24 cellular contexts compared by ENCODE assay signal in the genomic region with DNA sequence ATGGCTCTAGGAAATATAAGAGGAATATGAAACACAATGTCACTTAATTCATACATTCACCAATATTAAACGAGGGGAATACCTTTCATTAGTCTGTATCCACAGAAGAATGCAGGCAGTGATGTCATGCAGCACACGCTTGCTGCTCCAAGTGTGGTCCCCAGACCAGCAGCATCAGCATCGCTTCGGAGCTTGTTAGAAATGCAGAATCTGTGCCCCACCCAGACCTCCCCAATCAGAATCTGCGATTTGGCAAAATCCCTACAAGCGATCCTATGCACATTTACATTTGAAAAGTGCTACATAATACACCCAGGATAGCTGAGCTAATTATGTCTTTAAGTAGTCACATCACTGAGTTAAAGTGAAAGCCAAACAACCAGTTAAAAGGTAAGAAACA.
DNase-seq lines count a peak whose midpoint lies in the region; ATAC-seq, FAIRE-seq and TF ChIP-seq lines count a peak whose summit lies in the region.
"Had no signal": no experiment of that assay in that cellular context is flagged by ENCODE, and none has a peak within 500 bp of the region (broad histone marks: within the 10 kb centered on the region; RNA-seq: fewer than 3 reads in every experiment).

No MANE protein-coding gene starts in this region.

- H4K20me1 ChIP-seq in GM23338 (replicated peaks; ENCODE audit: insufficient read depth) (no peaks in the 10 kb centered on the region), MM.1S (ENCODE audit: insufficient read depth, low read length) (no peaks in the 10 kb centered on the region)

- H3K27ac ChIP-seq in GM23338 (ENCODE audit: low read depth) (peak overlapping the region; percentile 93), MM.1S (ENCODE audit: low read length) (no peak overlapping the region), iPS-20b (ENCODE audit: low read length) (peak overlapping the region; percentile 6)
- H3K27ac ChIP-seq: C4-2B, KMS-11 had no signal

- peak overlapping the region; percentile 35 for H3K4me3 ChIP-seq in GM23338
- H3K4me3 ChIP-seq in MM.1S (ENCODE audit: low read length): no peak overlapping the region
- peak overlapping the region; percentile 25; the same call in 1 of the 2 replicates for H3K4me3 ChIP-seq in iPS-20b (ENCODE audit: low read length)

- peaks cover 4% of the 10 kb centered on the region; the same call in 1 of the 3 replicates for H3K36me3 Mint-ChIP-seq in GM23338 (ENCODE audit: low read depth)

- H3K27me3 Mint-ChIP-seq in GM23338 (ENCODE audit: insufficient read depth, low read depth, poor library complexity): no peaks in the 10 kb centered on the region
- H3K27me3 Mint-ChIP-seq: CD8-positive, alpha-beta memory T cell had no signal

- DNase-seq in GM23338 (ENCODE audit: low spot score) (peak; percentile 54), MM.1S (no peak), astrocyte of the hippocampus (ENCODE audit: low read depth, low spot score) (peak; percentile 25), hippocampal formation (lab: John Stamatoyannopoulos, UW) (no peak), GM12891 (ENCODE audit: insufficient read length, low spot score) (no peak), HUDEP-2 (lab: John Stamatoyannopoulos, UW; ENCODE audit: unreplicated experiment in 76 of 76) (no peak)
- DNase-seq in activated CD8-positive, alpha-beta memory T cell treated with anti-CD3 and anti-CD28 coated beads for 24 hours: no peak
- DNase-seq: 8988T; CD8-positive, alpha-beta memory T cell; GOT3; MV-4-11; NCI-H1105 treated with DMSO at 0.1 percent for 48 hours; NCI-H1694; NCI-H2081; NCI-H2171; NCI-H345; NCI-H524; NCI-H82; Right ventricle myocardium superior; SW 1271 had no signal

- H3F3A ChIP-seq in GM23338 (replicated peaks; ENCODE audit: low read depth) (0 out of 2 replicates have a peak, but pooled peaks cover 2% of the 10 kb centered on the region), MM.1S (ENCODE audit: insufficient read depth, low read length) (no peaks in the 10 kb centered on the region)

- no peaks in the 10 kb centered on the region for H3K9me3 Mint-ChIP-seq in GM23338

- H3K27ac Mint-ChIP-seq in GM23338: 0 out of 2 replicates have a peak overlapping the region, but pooled peaks have one; percentile 7
- H3K27ac Mint-ChIP-seq: CD8-positive, alpha-beta memory T cell had no signal

- H3K9ac ChIP-seq in MM.1S (ENCODE audit: low read length): no peak overlapping the region
- peak overlapping the region; percentile 60; the same call in 1 of the 2 replicates for H3K9ac ChIP-seq in iPS-20b (ENCODE audit: low read depth, low read length)
- H3K9ac ChIP-seq: KMS-11 had no signal

- H3K4me3 Mint-ChIP-seq in GM23338: no peak overlapping the region
- H3K4me3 Mint-ChIP-seq: CD8-positive, alpha-beta memory T cell had no signal

- H3K4me2 ChIP-seq in GM23338 (peak overlapping the region; percentile 68), MM.1S (ENCODE audit: low read depth, low read length) (no peak overlapping the region)
- H3K4me2 ChIP-seq: KMS-11 had no signal

- TF ChIP-seq CTCF in GM23338 (conservative IDR thresholded peaks at IDR 0.05; ENCODE audit: low read depth in 2 of 2): no peak
- TF ChIP-seq CTCF in MM.1S (IDR thresholded peaks at IDR 0.05; ENCODE audit: low read length): no peak

- peaks cover 56% of the 10 kb centered on the region for H3K4me1 ChIP-seq in GM23338 (ENCODE audit: insufficient read depth)
- H3K4me1 ChIP-seq in MM.1S (ENCODE audit: low read length): peaks cover 22% of the 10 kb centered on the region; the same call in 1 of the 2 replicates
- H3K4me1 ChIP-seq in iPS-20b (ENCODE audit: insufficient read depth, low read length): peaks cover 39% of the 10 kb centered on the region

- no peak for TF ChIP-seq POLR2A in GM12891 (IDR thresholded peaks at IDR 0.05; ENCODE audit: low read depth, low read length)

- H3K27me3 ChIP-seq in GM23338 (ENCODE audit: insufficient read depth) (no peaks in the 10 kb centered on the region), MM.1S (replicated peaks; ENCODE audit: insufficient read depth, low read length) (no peaks in the 10 kb centered on the region), iPS-20b (ENCODE audit: insufficient read depth, low read length) (no peaks in the 10 kb centered on the region)

- H3K79me2 ChIP-seq in GM23338 (replicated peaks; ENCODE audit: insufficient read depth): no peaks in the 10 kb centered on the region
- no peaks in the 10 kb centered on the region for H3K79me2 ChIP-seq in MM.1S (ENCODE audit: low read length)

- peaks cover 11% of the 10 kb centered on the region; the same call in 1 of the 2 replicates for H3K9me2 ChIP-seq in GM23338 (ENCODE audit: insufficient read depth)
- H3K9me2 ChIP-seq in MM.1S (replicated peaks; ENCODE audit: insufficient read depth, low read length): no peaks in the 10 kb centered on the region

- peak; percentile 50 for ATAC-seq in GM23338

- H3K36me3 ChIP-seq in GM23338 (ENCODE audit: insufficient read depth) (no peaks in the 10 kb centered on the region), MM.1S (replicated peaks; ENCODE audit: insufficient read depth, low read length) (no peaks in the 10 kb centered on the region), iPS-20b (ENCODE audit: insufficient read depth, low read depth, low read length) (no peaks in the 10 kb centered on the region)

- peaks cover 61% of the 10 kb centered on the region for H3K4me1 Mint-ChIP-seq in GM23338
- H3K4me1 Mint-ChIP-seq: CD8-positive, alpha-beta memory T cell had no signal

- FAIRE-seq in GM12891 (lab: Jason Lieb, UNC): no peak
- FAIRE-seq: G401.6 had no signal

- H3K9me3 ChIP-seq in MM.1S (replicated peaks; ENCODE audit: insufficient read depth, low read length): no peaks in the 10 kb centered on the region
- H3K9me3 ChIP-seq in iPS-20b (ENCODE audit: insufficient read depth, low read depth, low read length): no peaks in the 10 kb centered on the region

- H2AFZ ChIP-seq in GM23338: no peak overlapping the region
- 0 out of 2 replicates have a peak overlapping the region, but pooled peaks have one; percentile 33 for H2AFZ ChIP-seq in MM.1S (ENCODE audit: low read length)

TF ChIP-seq in GM23338, 12 proteins besides CTCF, POLR2A, EP300 and RAD21 (continues in another document):
- TF ChIP-seq NANOG (IDR thresholded peaks at IDR 0.05; ENCODE audit: borderline replicate concordance) (peak; percentile 34; the same call in 1 of the 2 replicates), EZH2 (IDR thresholded peaks at IDR 0.05; ENCODE audit: low read depth, unreplicated experiment) (no peak)

TF ChIP-seq in GM12891, 5 proteins besides CTCF, POLR2A, EP300 and RAD21:
- no peak for TF ChIP-seq POU2F2 (IDR thresholded peaks at IDR 0.05; ENCODE audit: low read depth, low read length)
- no peak for TF ChIP-seq PAX5 (IDR thresholded peaks at IDR 0.05; ENCODE audit: insufficient read depth, low read length, severe bottlenecking)
- TF ChIP-seq TAF1 (IDR thresholded peaks at IDR 0.05; ENCODE audit: low read depth, low read length): no peak
- no peak for TF ChIP-seq SPI1 (IDR thresholded peaks at IDR 0.05; ENCODE audit: low read depth, low read length)
- TF ChIP-seq POLR2AphosphoS5 (IDR thresholded peaks at IDR 0.05; ENCODE audit: low read depth, low read length): no peak

Comparison
In these comparisons a context has a peak if more than half of its experiments do, and no peak if none do; other contexts are left out.
1. DNase-seq: peak in GM23338 (single experiment) and astrocyte of the hippocampus (single experiment); none in MM.1S (single experiment), hippocampal formation (0 of 2), GM12891 (single experiment), activated CD8-positive, alpha-beta memory T cell treated with anti-CD3 and anti-CD28 coated beads for 24 hours (single experiment) and HUDEP-2 (0 of 76).